1 cellular context compared by ENCODE assay signal in genomic region chr5:122076669-122077450, GRCh38.
A peak's percentile ranks its signal among the peaks of the same experiment; 100 is the strongest.
TF ChIP-seq lines count a peak whose summit lies in the region.

No MANE protein-coding gene starts in this region.

TF ChIP-seq in HepG2, 621 proteins besides CTCF, POLR2A, EP300 and RAD21 (continued from another document and continues in another):
- TF ChIP-seq ZSCAN5A (CRISPR knock-in tag; IDR thresholded peaks at IDR 0.05; ENCODE audit: borderline replicate concordance) (no peak), ZHX2 (IDR thresholded peaks at IDR 0.05; ENCODE audit: low read depth) (no peak), ZHX2 (CRISPR knock-in tag; IDR thresholded peaks at IDR 0.05; ENCODE audit: borderline replicate concordance) (no peak), DZIP1 (CRISPR knock-in tag; IDR thresholded peaks at IDR 0.05) (no peak), SIX4 (CRISPR knock-in tag; IDR thresholded peaks at IDR 0.05) (no peak), ZEB1 (IDR thresholded peaks at IDR 0.05; ENCODE audit: insufficient replicate concordance, low read depth) (peak; percentile 81), MAFG (CRISPR knock-in tag; IDR thresholded peaks at IDR 0.05) (no peak), TIGD3 (CRISPR knock-in tag; IDR thresholded peaks at IDR 0.05; ENCODE audit: borderline replicate concordance) (no peak), NBN (conservative IDR thresholded peaks at IDR 0.05) (no peak), KMT2B (CRISPR knock-in tag; IDR thresholded peaks at IDR 0.05) (no peak; the same call in 1 of the 2 replicates), GLI4 (CRISPR knock-in tag; IDR thresholded peaks at IDR 0.05; ENCODE audit: borderline replicate concordance) (no peak; the same call in 1 of the 2 replicates), KLF15 (CRISPR knock-in tag; IDR thresholded peaks at IDR 0.05; ENCODE audit: borderline replicate concordance) (no peak), MIXL1 (CRISPR knock-in tag; IDR thresholded peaks at IDR 0.05) (no peak), CEBPG (CRISPR knock-in tag; IDR thresholded peaks at IDR 0.05) (peak; percentile 44), MTF1 (CRISPR knock-in tag; IDR thresholded peaks at IDR 0.05) (0 out of 2 replicates have a peak, but pooled peaks have one; percentile 18), ZNF615 (CRISPR knock-in tag; IDR thresholded peaks at IDR 0.05; ENCODE audit: borderline replicate concordance) (no peak), RFXANK (CRISPR knock-in tag; IDR thresholded peaks at IDR 0.05) (no peak), CREB1 (IDR thresholded peaks at IDR 0.05) (no peak), CREB1 (CRISPR knock-in tag; IDR thresholded peaks at IDR 0.05) (no peak), SOX5 (CRISPR knock-in tag; IDR thresholded peaks at IDR 0.05; ENCODE audit: borderline replicate concordance) (peak; percentile 15; the same call in 1 of the 2 replicates), AKAP8 (CRISPR knock-in tag; IDR thresholded peaks at IDR 0.05) (no peak), RBM22 (optimal IDR thresholded peaks at IDR 0.05; ENCODE audit: low read length) (no peak), ZKSCAN1 (IDR thresholded peaks at IDR 0.05; ENCODE audit: low read length) (no peak), STAT5B (CRISPR knock-in tag; IDR thresholded peaks at IDR 0.05) (no peak), ATM (IDR thresholded peaks at IDR 0.05; ENCODE audit: borderline replicate concordance) (no peak), PRDM15 (CRISPR knock-in tag; IDR thresholded peaks at IDR 0.05) (no peak), ZZZ3 (CRISPR knock-in tag; IDR thresholded peaks at IDR 0.05; ENCODE audit: borderline replicate concordance) (no peak), PAX8 (CRISPR knock-in tag; IDR thresholded peaks at IDR 0.05; ENCODE audit: borderline replicate concordance) (no peak), HOXA5 (CRISPR knock-in tag; IDR thresholded peaks at IDR 0.05) (no peak; the same call in 1 of the 2 replicates), ZNF251 (CRISPR knock-in tag; IDR thresholded peaks at IDR 0.05) (no peak), ZNF792 (CRISPR knock-in tag; IDR thresholded peaks at IDR 0.05) (peak; percentile 22; the same call in 1 of the 2 replicates), ZNF784 (CRISPR knock-in tag; IDR thresholded peaks at IDR 0.05; ENCODE audit: borderline replicate concordance) (0 out of 2 replicates have a peak, but pooled peaks have one; percentile 19), MED8 (CRISPR knock-in tag; IDR thresholded peaks at IDR 0.05; ENCODE audit: insufficient replicate concordance) (no peak), ZFP41 (CRISPR knock-in tag; IDR thresholded peaks at IDR 0.05; ENCODE audit: borderline replicate concordance) (no peak), ZNF660 (CRISPR knock-in tag; IDR thresholded peaks at IDR 0.05; ENCODE audit: borderline replicate concordance, low read depth) (no peak), ZNF142 (CRISPR knock-in tag; IDR thresholded peaks at IDR 0.05) (no peak)
